1 cellular context compared by ENCODE assay signal in the genomic region with DNA sequence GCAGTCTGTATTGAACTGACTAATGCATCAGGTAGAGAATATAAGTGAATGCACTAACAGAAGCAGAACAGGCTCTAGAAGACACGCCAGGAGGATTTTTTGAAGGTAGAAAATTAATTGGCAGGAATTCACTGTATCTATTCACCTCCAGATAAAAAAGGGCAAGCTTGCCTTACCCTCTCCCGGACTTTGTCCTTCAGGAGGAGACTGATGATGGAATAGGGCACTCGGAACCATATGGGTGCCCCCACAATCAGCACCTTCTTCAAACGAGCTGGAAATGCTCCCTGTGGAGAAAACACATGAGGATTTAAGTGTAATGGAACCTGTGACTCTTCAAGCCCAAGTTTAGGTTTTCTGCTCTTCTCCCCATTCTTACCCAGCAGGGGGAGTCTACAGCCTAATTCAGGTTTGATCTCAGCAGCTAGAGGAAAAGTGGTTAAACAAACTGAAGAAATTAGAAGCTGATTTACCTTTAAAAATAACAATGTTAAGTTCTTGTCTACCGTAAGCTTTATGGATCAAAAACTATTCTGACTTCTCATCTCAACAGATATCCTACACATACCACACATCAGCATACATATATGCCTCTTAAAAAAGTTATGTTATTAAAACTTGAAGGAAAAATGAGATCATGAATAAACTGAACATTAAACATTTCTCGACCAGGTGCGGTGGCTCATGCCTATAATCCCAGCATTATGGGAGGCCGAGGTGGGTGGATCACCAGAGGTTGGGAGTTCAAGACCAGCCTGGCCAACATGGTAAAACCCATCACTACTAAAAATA.
TF ChIP-seq lines count a peak whose summit lies in the region.

No MANE protein-coding gene starts in this region.

TF ChIP-seq in K562, 482 proteins besides CTCF, POLR2A, EP300 and RAD21 (continued from another document):
- TF ChIP-seq, protein P1, sequence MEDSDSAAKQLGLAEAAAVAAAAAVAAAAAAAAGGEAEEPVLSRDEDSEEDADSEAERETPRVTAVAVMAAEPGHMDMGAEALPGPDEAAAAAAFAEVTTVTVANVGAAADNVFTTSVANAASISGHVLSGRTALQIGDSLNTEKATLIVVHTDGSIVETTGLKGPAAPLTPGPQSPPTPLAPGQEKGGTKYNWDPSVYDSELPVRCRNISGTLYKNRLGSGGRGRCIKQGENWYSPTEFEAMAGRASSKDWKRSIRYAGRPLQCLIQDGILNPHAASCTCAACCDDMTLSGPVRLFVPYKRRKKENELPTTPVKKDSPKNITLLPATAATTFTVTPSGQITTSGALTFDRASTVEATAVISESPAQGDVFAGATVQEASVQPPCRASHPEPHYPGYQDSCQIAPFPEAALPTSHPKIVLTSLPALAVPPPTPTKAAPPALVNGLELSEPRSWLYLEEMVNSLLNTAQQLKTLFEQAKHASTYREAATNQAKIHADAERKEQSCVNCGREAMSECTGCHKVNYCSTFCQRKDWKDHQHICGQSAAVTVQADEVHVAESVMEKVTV (CRISPR knock-in tag; IDR thresholded peaks at IDR 0.05): peak; percentile 40; the same call in 1 of the 2 replicates
- TF ChIP-seq ILK (tag; IDR thresholded peaks at IDR 0.05; ENCODE audit: borderline replicate concordance, low read depth): no peak
- no peak for TF ChIP-seq ZNF778 (CRISPR knock-in tag; IDR thresholded peaks at IDR 0.05)
- no peak for TF ChIP-seq BRD9 (IDR thresholded peaks at IDR 0.05; ENCODE audit: low read depth, partially characterized antibody)
- TF ChIP-seq SREBF1 (IDR thresholded peaks at IDR 0.05; ENCODE audit: borderline replicate concordance, low read depth, low read length): no peak
- TF ChIP-seq YBX1 (IDR thresholded peaks at IDR 0.05): no peak
- TF ChIP-seq ZNF79 (CRISPR knock-in tag; IDR thresholded peaks at IDR 0.05; ENCODE audit: low read depth): no peak
- TF ChIP-seq ZNF696 (CRISPR knock-in tag; conservative IDR thresholded peaks at IDR 0.05): no peak
- peak; percentile 62; the same call in 1 of the 2 replicates for TF ChIP-seq SMC3 (conservative IDR thresholded peaks at IDR 0.05; ENCODE audit: insufficient read depth, low read depth, low read length)
